In the genomic region with DNA sequence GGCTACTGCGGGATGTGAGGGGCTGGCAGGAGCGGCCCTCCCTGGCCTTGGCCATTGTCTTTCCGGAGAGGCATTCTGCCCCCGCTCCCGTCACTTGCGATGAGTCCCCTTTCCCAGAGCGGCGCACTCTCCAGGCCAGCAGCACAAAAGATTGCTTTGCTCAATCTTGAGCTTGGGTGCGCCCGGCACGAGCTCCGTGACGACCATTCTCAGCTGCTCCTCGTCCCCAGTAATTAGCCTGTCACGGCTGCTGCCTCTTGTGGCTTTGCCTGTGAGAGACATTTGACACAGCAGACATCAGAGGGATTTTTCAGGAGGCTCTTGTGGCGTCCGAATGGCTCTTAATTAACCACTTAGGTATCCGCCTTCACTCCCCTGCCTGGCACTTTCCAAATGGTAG, we compare ENCODE assay signal across 11 cellular contexts.
DNase-seq lines count a peak whose midpoint lies in the region; ATAC-seq and TF ChIP-seq lines count a peak whose summit lies in the region.
"Had no signal": no experiment of that assay in that cellular context is flagged by ENCODE, and none has a peak within 500 bp of the region (broad histone marks: within the 10 kb centered on the region; RNA-seq: fewer than 3 reads in every experiment).

No MANE protein-coding gene starts in this region.

- no peaks in the 10 kb centered on the region for H3K36me3 Mint-ChIP-seq in CD4-positive, alpha-beta T cell (ENCODE audit: low read depth)

- ATAC-seq in HG02973 (IDR thresholded peaks at IDR 0.05; ENCODE audit: unreplicated experiment) (no peak), GM18520 (IDR thresholded peaks at IDR 0.05; ENCODE audit: unreplicated experiment) (no peak), HG02884 (IDR thresholded peaks at IDR 0.05; ENCODE audit: unreplicated experiment) (no peak)
- ATAC-seq in CD4-positive, alpha-beta T cell (ENCODE audit: poor library complexity): no peak

- H3K27me3 Mint-ChIP-seq in CD4-positive, alpha-beta T cell: peaks cover 50% of the 10 kb centered on the region

- H3K4me3 Mint-ChIP-seq in CD4-positive, alpha-beta T cell: no peak overlapping the region
- H3K4me3 Mint-ChIP-seq: activated B cell treated with CpG ODN at 0.5 μM for 24 hours had no signal

- no peaks in the 10 kb centered on the region for H3K4me1 Mint-ChIP-seq in CD4-positive, alpha-beta T cell (ENCODE audit: low read depth)
- H3K4me1 Mint-ChIP-seq: activated B cell treated with CpG ODN at 0.5 μM for 24 hours had no signal

- intact Hi-C loops in CD4-positive, alpha-beta T cell (cut with DNase I, micrococcal nuclease): no loop called here

- peak overlapping the region; percentile 18 for H3K4me3 ChIP-seq in mesodermal cell (ENCODE audit: extremely low read depth, insufficient read depth, low read length, poor library complexity, severe bottlenecking)

- CTCF ChIA-PET in CD4-positive, alpha-beta T cell (lab: Charles Lee): no interaction called here

- H3K27ac Mint-ChIP-seq in CD4-positive, alpha-beta T cell: no peak overlapping the region
- H3K27ac Mint-ChIP-seq: activated B cell treated with CpG ODN at 0.5 μM for 24 hours had no signal

- WGBS in mesodermal cell (ENCODE audit: insufficient coverage in 2 of 2), 2 experiments: 0% methylated on average over 12 to 15 of the region's 18 CpGs

- H3K4me1 ChIP-seq in mesodermal cell (ENCODE audit: control insufficient read depth, insufficient read depth, low read length, poor library complexity, severe bottlenecking): peaks cover 10% of the 10 kb centered on the region

- H3K27ac ChIP-seq in mesodermal cell (ENCODE audit: low read depth, low read length, severe bottlenecking): peak overlapping the region; percentile 29
- no peak overlapping the region for H3K27ac ChIP-seq in CD4-positive, alpha-beta T cell (ENCODE audit: low read depth, low read length)

- no peaks in the 10 kb centered on the region for H3K9me3 ChIP-seq in mesodermal cell (ENCODE audit: control insufficient read depth, low read length)
- H3K9me3 ChIP-seq in CD4-positive, alpha-beta T cell (ENCODE audit: control insufficient read depth, low read length): no peaks in the 10 kb centered on the region

- peak; percentile 88 for DNase-seq in DMS153 (lab: John Stamatoyannopoulos, UW)
- DNase-seq in NCI-H2029 (lab: John Stamatoyannopoulos, UW): peak; percentile 78
- DNase-seq in ecto neural progenitor cell (ENCODE audit: low spot score): peak; percentile 84
- DNase-seq in CD4-positive, alpha-beta T cell: no peak
- DNase-seq: activated B cell treated with CpG ODN at 0.5 μM for 24 hours; SHP77; stimulated activated naive CD4-positive, alpha-beta T cell treated with Interleukin-2 at 50 U/mL for 16 hours had no signal

- no peaks in the 10 kb centered on the region for H3K36me3 ChIP-seq in mesodermal cell (ENCODE audit: control insufficient read depth, insufficient read depth, low read length)

- peaks cover 6% of the 10 kb centered on the region for H3K27me3 ChIP-seq in CD4-positive, alpha-beta T cell (ENCODE audit: control insufficient read depth, insufficient read depth, low read length)

- POLR2A ChIA-PET in CD4-positive, alpha-beta T cell (lab: Charles Lee): no interaction called here

- no peaks in the 10 kb centered on the region for H3K9me3 Mint-ChIP-seq in CD4-positive, alpha-beta T cell
- H3K9me3 Mint-ChIP-seq: activated B cell treated with CpG ODN at 0.5 μM for 24 hours had no signal

- TF ChIP-seq CTCF in CD4-positive, alpha-beta T cell (IDR thresholded peaks at IDR 0.05): no peak

Comparison
In these comparisons a context has a peak if more than half of its experiments do, and no peak if none do; other contexts are left out.
1. DNase-seq: peak in DMS153 (single experiment), NCI-H2029 (single experiment) and ecto neural progenitor cell (single experiment); none in CD4-positive, alpha-beta T cell (0 of 10).